23 cellular contexts compared by ENCODE assay signal in the genomic region with DNA sequence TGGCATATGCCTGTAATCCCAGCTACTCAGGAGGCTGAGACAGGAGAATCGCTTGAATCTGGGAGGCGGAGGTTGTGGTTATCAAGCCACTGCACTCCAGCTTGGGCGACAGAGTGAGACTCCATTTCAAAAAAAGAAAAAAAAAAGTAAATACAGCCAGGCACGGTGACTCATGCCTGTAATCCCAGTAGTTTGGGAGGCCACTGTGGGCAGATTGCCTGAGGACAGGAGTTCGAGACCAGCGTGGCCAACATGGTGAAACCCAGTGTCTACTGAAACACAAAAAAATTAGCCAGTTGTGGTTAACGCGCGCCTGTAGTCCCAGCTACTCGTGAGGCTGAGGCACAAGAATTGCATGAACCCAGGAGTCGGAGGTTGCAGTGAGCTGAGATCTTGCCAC. TPM values are rescaled to one million over a fixed set of nuclear protein-coding genes. Genes with fewer than 3 reads are reported as not detected.
A peak's percentile ranks its signal among the peaks of the same experiment; 100 is the strongest.
DNase-seq lines count a peak whose midpoint lies in the region; ATAC-seq, FAIRE-seq and TF ChIP-seq lines count a peak whose summit lies in the region.
"Had no signal": no experiment of that assay in that cellular context is flagged by ENCODE, and none has a peak within 500 bp of the region (broad histone marks: within the 10 kb centered on the region; RNA-seq: fewer than 3 reads in every experiment).

No MANE protein-coding gene starts in this region.

- H3K9me3 ChIP-seq in PC-3 (ENCODE audit: low read length) = no peaks in the 10 kb centered on the region
- H3K9me3 ChIP-seq in kidney (ENCODE audit: control insufficient read depth in 1 of 2, low read length in 2 of 2) = no peaks in the 10 kb centered on the region
- H3K9me3 ChIP-seq: gastroesophageal sphincter, Peyer's patch, suprapubic skin had no signal

- BruUV-seq in PC-3 (replicated peaks; lab: Mats Ljungman, UMichigan) = no TSS peak

- H3K4me3 ChIP-seq in AG10803 (ENCODE audit: low read length) = no peak overlapping the region
- no peak overlapping the region for H3K4me3 ChIP-seq in PC-3 (ENCODE audit: low read length)
- H3K4me3 ChIP-seq in kidney (ENCODE audit: low read length in 2 of 2) = no peak overlapping the region
- H3K4me3 ChIP-seq: gastroesophageal sphincter, Peyer's patch, suprapubic skin had no signal

- no peak overlapping the region for H2AFZ ChIP-seq in PC-3 (ENCODE audit: low read length)

- no peaks in the 10 kb centered on the region for H3K9me2 ChIP-seq in PC-3 (replicated peaks; ENCODE audit: low read length)

- CTCF ChIA-PET in PC-3 (lab: Charles Lee) = interaction anchor here (0.6 kb wide), 1 partner anchor 46 kb away, joined by 6 read pairs; no protein-coding TSS in a partner anchor

- POLR2A ChIA-PET in PC-3 (lab: Charles Lee; ENCODE audit: unreplicated experiment) = no interaction called here

- no peak overlapping the region for H3K4me2 ChIP-seq in PC-3 (ENCODE audit: low read length)
- H3K4me2 ChIP-seq: KMS-11 had no signal

- peak; percentile 16 for DNase-seq in AG10803 (ENCODE audit: low read depth)
- DNase-seq in H4 (ENCODE audit: low spot score) = peak; percentile 45
- peak; percentile 23 for DNase-seq in PC-3
- DNase-seq in kidney = peak; percentile 32
- DNase-seq in NCI-H82 treated with DMSO at 0.1 percent for 48 hours (lab: John Stamatoyannopoulos, UW; ENCODE audit: unreplicated experiment) = no peak
- DNase-seq: activated CD4-positive, alpha-beta T cell treated with anti-CD3 and anti-CD28 coated beads for 1 hour; activated CD8-positive, alpha-beta T cell treated with anti-CD3 and anti-CD28 coated beads for 36 hours; activated naive CD4-positive, alpha-beta T cell treated with anti-CD3 and anti-CD28 coated beads, Interleukin-2, amount 50 U/mL, for 16 hours; amniotic stem cell; C1 segment of cervical spinal cord; cerebellar nuclear complex; hippocampal formation; NCI-H1436; NCI-H226; Peyer's patch; SHP77 treated with DMSO at 0.1 percent for 48 hours; stimulated activated naive CD4-positive, alpha-beta T cell treated with Interleukin-2 at 50 U/mL for 16 hours had no signal

- TF ChIP-seq CTCF in AG10803 (conservative IDR thresholded peaks at IDR 0.05; ENCODE audit: low read length) (no peak), PC-3 (conservative IDR thresholded peaks at IDR 0.05; ENCODE audit: low read depth, low read length) (no peak), kidney (IDR thresholded peaks at IDR 0.05; ENCODE audit: borderline replicate concordance, extremely low read depth, insufficient read depth) (no peak)

- no peaks in the 10 kb centered on the region for H3K27me3 ChIP-seq in PC-3 (ENCODE audit: low read length)
- H3K27me3 ChIP-seq: gastroesophageal sphincter, Peyer's patch, suprapubic skin had no signal

- H3K4me1 ChIP-seq in PC-3 (ENCODE audit: insufficient read depth, low read length) = peaks cover 8% of the 10 kb centered on the region
- no peaks in the 10 kb centered on the region for H3K4me1 ChIP-seq in kidney (ENCODE audit: control insufficient read depth in 1 of 2, insufficient read depth in 1 of 2, low read depth in 1 of 2, low read length in 2 of 2)
- H3K4me1 ChIP-seq: Peyer's patch had no signal

- H3K36me3 ChIP-seq in PC-3 (ENCODE audit: low read depth, low read length) (no peaks in the 10 kb centered on the region), kidney (ENCODE audit: control insufficient read depth in 1 of 2, insufficient read depth in 2 of 2, low read length in 2 of 2) (no peaks in the 10 kb centered on the region)
- H3K36me3 ChIP-seq: gastroesophageal sphincter, Peyer's patch, suprapubic skin had no signal

- FAIRE-seq in kidney (lab: Jason Lieb, UNC) = no peak

- H4K20me1 ChIP-seq in PC-3 (ENCODE audit: low read length) = no peaks in the 10 kb centered on the region

- no peak for ATAC-seq in PC-3
- ATAC-seq in GM21381 (IDR thresholded peaks at IDR 0.05; ENCODE audit: unreplicated experiment) = no peak
- ATAC-seq in HG02763 (IDR thresholded peaks at IDR 0.05; ENCODE audit: unreplicated experiment) = no peak
- ATAC-seq: activated CD8-positive, alpha-beta T cell treated with anti-CD3 and anti-CD28 coated beads for 36 hours; activated T-helper 17 cell treated with anti-CD3 and anti-CD28 coated beads, Interleukin-2, amount 50 U/mL, for 72 hours; gastroesophageal sphincter had no signal

- H3K27ac ChIP-seq in PC-3 (ENCODE audit: low read length) (no peak overlapping the region), kidney (ENCODE audit: low read depth in 2 of 2, low read length in 2 of 2) (no peak overlapping the region)
- H3K27ac ChIP-seq: gastroesophageal sphincter, KMS-11, Peyer's patch, suprapubic skin had no signal

- intact Hi-C loops in PC-3 (cut with micrococcal nuclease) = no loop called here
- intact Hi-C loops in kidney (cut with DNase I) = no loop called here

- H3K9ac ChIP-seq in PC-3 (ENCODE audit: low read length) (no peak overlapping the region), kidney (ENCODE audit: low read length in 2 of 2) (no peak overlapping the region)
- H3K9ac ChIP-seq: KMS-11 had no signal

- no peaks in the 10 kb centered on the region for H3F3A ChIP-seq in PC-3 (ENCODE audit: low read length, unreplicated experiment)

- H3K79me2 ChIP-seq in PC-3 (ENCODE audit: low read length) = peaks cover 4% of the 10 kb centered on the region; the same call in 1 of the 2 replicates

RNA-seq across cellular contexts. Expression of a gene that starts 1.5 kb away (rescaled TPM):
- 3.7 and 4.4 TPM in 2 replicates for total RNA-seq in H4 (2014; rRNA removed; shearing (Covaris generic))
- total RNA-seq in PC-3 (2014; rRNA removed) = 6.5 and 11.5 TPM in 2 replicates
- total RNA-seq in kidney = 25.2 TPM
- 23.4 TPM for polyA plus RNA-seq in kidney (ENCODE audit: insufficient read depth, low read depth, low replicate concordance)

RNA-seq across cellular contexts. Expression of a gene that starts 36.9 kb away (rescaled TPM):
- 4.4 and 7.3 TPM in 2 replicates for total RNA-seq in H4 (2014; rRNA removed; shearing (Covaris generic))
- total RNA-seq in PC-3 (2014; rRNA removed) (10.3 and 10.7 TPM in 2 replicates), kidney (5.1 TPM)
- 3.4 TPM for polyA plus RNA-seq in kidney (ENCODE audit: insufficient read depth, low read depth, low replicate concordance)
